ENCODE assay signal across 10 cellular contexts in the genomic region with DNA sequence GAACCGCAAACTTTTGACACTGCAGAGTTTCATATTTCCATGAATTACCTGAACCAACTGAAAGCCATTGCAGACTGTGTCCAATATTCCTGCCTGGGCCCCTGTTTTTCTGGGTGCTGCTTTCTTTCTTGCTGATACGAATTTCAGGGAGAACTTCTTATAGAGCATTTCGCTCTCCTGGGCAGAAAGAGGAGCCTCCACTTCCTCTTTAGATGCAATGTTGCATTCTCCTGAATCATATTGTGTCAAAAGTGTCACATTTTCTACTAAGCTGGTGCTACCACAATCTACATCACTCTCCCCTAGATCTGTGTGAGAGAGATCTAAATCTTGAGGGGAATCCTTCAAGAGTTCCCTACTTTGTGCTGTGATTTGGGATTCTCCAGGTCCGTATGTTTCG.
A peak's percentile ranks its signal among the peaks of the same experiment; 100 is the strongest.
DNase-seq lines count a peak whose midpoint lies in the region; ATAC-seq and TF ChIP-seq lines count a peak whose summit lies in the region.
"Had no signal": no experiment of that assay in that cellular context is flagged by ENCODE, and none has a peak within 500 bp of the region (broad histone marks: within the 10 kb centered on the region; RNA-seq: fewer than 3 reads in every experiment).

No MANE protein-coding gene starts in this region.

- no peak for TF ChIP-seq CTCF in epithelial cell of esophagus (IDR thresholded peaks at IDR 0.05; ENCODE audit: insufficient read depth, low read depth, low read length, missing control alignments)

- peaks cover 28% of the 10 kb centered on the region for H3K4me1 ChIP-seq in rectal smooth muscle tissue (ENCODE audit: control insufficient read depth, insufficient read depth, low read length)

- DNase-seq in NOMO-1 treated with DMSO at 0.1 percent for 48 hours (lab: John Stamatoyannopoulos, UW; ENCODE audit: unreplicated experiment) (peak; percentile 50), epithelial cell of esophagus (ENCODE audit: low read depth) (no peak), NCI-H187 (lab: John Stamatoyannopoulos, UW) (no peak)
- DNase-seq: activated effector memory CD4-positive, alpha-beta T cell treated with Interleukin-2 at 50 U/mL for 16 hours; foreskin keratinocyte had no signal

- H3K4me3 ChIP-seq in GM08714 (ENCODE audit: low read length) (peak overlapping the region; percentile 68), epithelial cell of esophagus (ENCODE audit: low read length) (peak overlapping the region; percentile 64), rectal smooth muscle tissue (ENCODE audit: low read length) (peak overlapping the region; percentile 84)

- H3K27me3 ChIP-seq in rectal smooth muscle tissue (ENCODE audit: control insufficient read depth, insufficient read depth, low read length) = no peaks in the 10 kb centered on the region
- H3K27me3 ChIP-seq: foreskin keratinocyte had no signal

- H3K27ac ChIP-seq in rectal smooth muscle tissue (ENCODE audit: low read depth, low read length) = peak overlapping the region; percentile 94

- H3K9ac ChIP-seq in rectal smooth muscle tissue (ENCODE audit: low read length) = no peak overlapping the region

- no peak for ATAC-seq in GM21717 (IDR thresholded peaks at IDR 0.05; ENCODE audit: unreplicated experiment)
- no peak for ATAC-seq in HG03025 (IDR thresholded peaks at IDR 0.05; ENCODE audit: low FRiP score, unreplicated experiment)
- no peak for ATAC-seq in HG02798 (IDR thresholded peaks at IDR 0.05; ENCODE audit: poor library complexity, unreplicated experiment)
- ATAC-seq: foreskin keratinocyte had no signal

- H3K36me3 ChIP-seq in rectal smooth muscle tissue (ENCODE audit: control insufficient read depth, insufficient read depth, low read length) = peaks cover 10% of the 10 kb centered on the region
